22 cellular contexts compared by ENCODE assay signal in genomic region chr3:48476426-48477053, GRCh38. TPM values are rescaled to one million over a fixed set of nuclear protein-coding genes. Genes with fewer than 3 reads are reported as not detected.
DNase-seq lines count a peak whose midpoint lies in the region; ATAC-seq lines count a peak whose summit lies in the region.
"Had no signal": no experiment of that assay in that cellular context is flagged by ENCODE, and none has a peak within 500 bp of the region (broad histone marks: within the 10 kb centered on the region; RNA-seq: fewer than 3 reads in every experiment).

No MANE protein-coding gene starts in this region.

- peak overlapping the region; percentile 70 for H3K27ac Mint-ChIP-seq in activated T-cell treated with anti-CD3 and anti-CD28 coated beads, Interleukin-2, amount 50 U/mL, for 72 hours
- H3K27ac Mint-ChIP-seq in activated T-cell treated with anti-CD3 and anti-CD28 coated beads, Interleukin-2, amount 50 U/mL, for 24 hours: no peak overlapping the region
- H3K27ac Mint-ChIP-seq in activated naive CD8-positive, alpha-beta T cell treated with anti-CD3 and anti-CD28 coated beads, Interleukin-2, amount 50 U/mL, for 24 hours: peak overlapping the region; percentile 91

- no peaks in the 10 kb centered on the region for H3K27me3 Mint-ChIP-seq in activated T-cell treated with anti-CD3 and anti-CD28 coated beads, Interleukin-2, amount 50 U/mL, for 72 hours (ENCODE audit: low read depth)
- H3K27me3 Mint-ChIP-seq in activated T-cell treated with anti-CD3 and anti-CD28 coated beads, Interleukin-2, amount 50 U/mL, for 24 hours: no peaks in the 10 kb centered on the region
- H3K27me3 Mint-ChIP-seq in activated naive CD8-positive, alpha-beta T cell treated with anti-CD3 and anti-CD28 coated beads, Interleukin-2, amount 50 U/mL, for 24 hours: no peaks in the 10 kb centered on the region
- H3K27me3 Mint-ChIP-seq: dendritic cell treated with granulocyte-macrophage colony-stimulating factor and Interleukin-4, amounts not matched to agents 40 ng/mL and 50 ng/mL, for 4 days; stimulated activated naive CD8-positive, alpha-beta T cell treated with anti-CD3 and anti-CD28 coated beads, Interleukin-15, Interleukin-2, amounts not matched to agents 100 ng/mL and 50 ng/mL, for 24 hours had no signal

- H3K4me3 Mint-ChIP-seq in activated T-cell treated with anti-CD3 and anti-CD28 coated beads, Interleukin-2, amount 50 U/mL, for 72 hours: no peak overlapping the region
- no peak overlapping the region for H3K4me3 Mint-ChIP-seq in activated T-cell treated with anti-CD3 and anti-CD28 coated beads, Interleukin-2, amount 50 U/mL, for 24 hours
- H3K4me3 Mint-ChIP-seq in activated naive CD8-positive, alpha-beta T cell treated with anti-CD3 and anti-CD28 coated beads, Interleukin-2, amount 50 U/mL, for 24 hours: no peak overlapping the region
- H3K4me3 Mint-ChIP-seq: dendritic cell treated with granulocyte-macrophage colony-stimulating factor and Interleukin-4, amounts not matched to agents 40 ng/mL and 50 ng/mL, for 4 days; stimulated activated naive CD8-positive, alpha-beta T cell treated with anti-CD3 and anti-CD28 coated beads, Interleukin-15, Interleukin-2, amounts not matched to agents 100 ng/mL and 50 ng/mL, for 24 hours had no signal

- no peak for DNase-seq in activated T-cell treated with anti-CD3 and anti-CD28 coated beads, Interleukin-2, amount 50 U/mL, for 72 hours
- DNase-seq in activated T-cell treated with anti-CD3 and anti-CD28 coated beads, Interleukin-2, amount 50 U/mL, for 24 hours: no peak
- DNase-seq in NCI-H146 (lab: John Stamatoyannopoulos, UW) (peak; percentile 91), posterior vena cava (ENCODE audit: low spot score) (peak; percentile 62), anterior cingulate cortex (lab: John Stamatoyannopoulos, UW) (no peak), KG1 (lab: John Stamatoyannopoulos, UW) (no peak)
- no peak for DNase-seq in activated naive CD8-positive, alpha-beta T cell treated with anti-CD3 and anti-CD28 coated beads, Interleukin-2, amount 50 U/mL, for 24 hours
- DNase-seq: ACHN; activated CD4-positive, alpha-beta T cell treated with anti-CD3 and anti-CD28 coated beads for 1 hour; activated T-cell treated with anti-CD3 and anti-CD28 coated beads, Interleukin-2, amount 50 U/mL, for 1 hour; erythroblast; gastrocnemius medialis; left lung; NCI-H2107; NCI-H526 treated with DMSO at 0.1 percent for 48 hours; ovary; T1000; upper lobe of left lung had no signal

- no peaks in the 10 kb centered on the region for H3K36me3 Mint-ChIP-seq in activated T-cell treated with anti-CD3 and anti-CD28 coated beads, Interleukin-2, amount 50 U/mL, for 72 hours (ENCODE audit: insufficient read depth in 2 of 2)
- H3K36me3 Mint-ChIP-seq in activated T-cell treated with anti-CD3 and anti-CD28 coated beads, Interleukin-2, amount 50 U/mL, for 24 hours (ENCODE audit: low read depth): peaks cover 5% of the 10 kb centered on the region
- peaks cover 4% of the 10 kb centered on the region for H3K36me3 Mint-ChIP-seq in activated naive CD8-positive, alpha-beta T cell treated with anti-CD3 and anti-CD28 coated beads, Interleukin-2, amount 50 U/mL, for 24 hours (ENCODE audit: low read depth)

- peaks cover 58% of the 10 kb centered on the region for H3K4me1 Mint-ChIP-seq in activated T-cell treated with anti-CD3 and anti-CD28 coated beads, Interleukin-2, amount 50 U/mL, for 72 hours (ENCODE audit: low read depth)
- H3K4me1 Mint-ChIP-seq in activated T-cell treated with anti-CD3 and anti-CD28 coated beads, Interleukin-2, amount 50 U/mL, for 24 hours (ENCODE audit: low read depth): peaks cover 49% of the 10 kb centered on the region
- H3K4me1 Mint-ChIP-seq in activated naive CD8-positive, alpha-beta T cell treated with anti-CD3 and anti-CD28 coated beads, Interleukin-2, amount 50 U/mL, for 24 hours: peaks cover 55% of the 10 kb centered on the region

- intact Hi-C loops in posterior vena cava (cut with DNase I): no loop called here

- no peaks in the 10 kb centered on the region for H3K9me3 Mint-ChIP-seq in activated T-cell treated with anti-CD3 and anti-CD28 coated beads, Interleukin-2, amount 50 U/mL, for 72 hours
- no peaks in the 10 kb centered on the region for H3K9me3 Mint-ChIP-seq in activated T-cell treated with anti-CD3 and anti-CD28 coated beads, Interleukin-2, amount 50 U/mL, for 24 hours
- H3K9me3 Mint-ChIP-seq in activated naive CD8-positive, alpha-beta T cell treated with anti-CD3 and anti-CD28 coated beads, Interleukin-2, amount 50 U/mL, for 24 hours: no peaks in the 10 kb centered on the region
- H3K9me3 Mint-ChIP-seq: dendritic cell treated with granulocyte-macrophage colony-stimulating factor and Interleukin-4, amounts not matched to agents 40 ng/mL and 50 ng/mL, for 4 days; stimulated activated naive CD8-positive, alpha-beta T cell treated with anti-CD3 and anti-CD28 coated beads, Interleukin-15, Interleukin-2, amounts not matched to agents 100 ng/mL and 50 ng/mL, for 24 hours had no signal

- no peak for ATAC-seq in activated T-cell treated with anti-CD3 and anti-CD28 coated beads, Interleukin-2, amount 50 U/mL, for 72 hours (replicated peaks in 1 of 2)
- ATAC-seq in activated naive CD8-positive, alpha-beta T cell treated with anti-CD3 and anti-CD28 coated beads, Interleukin-2, amount 50 U/mL, for 24 hours: no peak
- ATAC-seq in GM21381 (IDR thresholded peaks at IDR 0.05; ENCODE audit: unreplicated experiment): no peak
- ATAC-seq: gastrocnemius medialis, left lung, sciatic nerve had no signal

RNA-seq across cellular contexts. Expression of gene SHISA5, which starts 27.4 kb away (rescaled TPM):
- total RNA-seq in activated T-cell treated with anti-CD3 and anti-CD28 coated beads, Interleukin-2, amount 50 U/mL, for 72 hours: 100 to 1,000 TPM in 1 of 2 donors, 10 to 100 TPM in 1; 69.3 to 101 TPM
- 100 to 1,000 TPM; 142 to 147 TPM for total RNA-seq in posterior vena cava

RNA-seq across cellular contexts. Expression of gene ATRIP, which starts 30.0 kb away (rescaled TPM):
- 10 to 100 TPM; 15.6 to 19.9 TPM for total RNA-seq in activated T-cell treated with anti-CD3 and anti-CD28 coated beads, Interleukin-2, amount 50 U/mL, for 72 hours
- 1 to 10 TPM; 6.2 to 6.3 TPM for total RNA-seq in posterior vena cava

RNA-seq across cellular contexts. Expression of gene TMA7, which starts 36.5 kb away (rescaled TPM):
- total RNA-seq in activated T-cell treated with anti-CD3 and anti-CD28 coated beads, Interleukin-2, amount 50 U/mL, for 72 hours: 100 to 1,000 TPM; 263 to 285 TPM
- 100 to 1,000 TPM; 112 to 178 TPM for total RNA-seq in posterior vena cava

RNA-seq across cellular contexts. Expression of gene CCDC51, which starts 36.6 kb away (rescaled TPM):
- total RNA-seq in activated T-cell treated with anti-CD3 and anti-CD28 coated beads, Interleukin-2, amount 50 U/mL, for 72 hours: 10 to 100 TPM; 13.5 to 16.7 TPM
- total RNA-seq in posterior vena cava: 10 to 100 TPM; 13.0 to 16.2 TPM

RNA-seq across cellular contexts. Expression of gene PLXNB1, which starts 46.7 kb away (rescaled TPM):
- 1 to 10 TPM; 3.2 to 6.1 TPM for total RNA-seq in activated T-cell treated with anti-CD3 and anti-CD28 coated beads, Interleukin-2, amount 50 U/mL, for 72 hours
- total RNA-seq in posterior vena cava: 10 to 100 TPM; 76.4 to 76.7 TPM

Comparison
In these comparisons a context has a peak if more than half of its experiments do, and no peak if none do; other contexts are left out.
1. DNase-seq: peak in NCI-H146 (single experiment) and posterior vena cava (single experiment); none in activated T-cell treated with anti-CD3 and anti-CD28 coated beads, Interleukin-2, amount 50 U/mL, for 72 hours (0 of 2), activated T-cell treated with anti-CD3 and anti-CD28 coated beads, Interleukin-2, amount 50 U/mL, for 24 hours (single experiment), activated naive CD8-positive, alpha-beta T cell treated with anti-CD3 and anti-CD28 coated beads, Interleukin-2, amount 50 U/mL, for 24 hours (single experiment), anterior cingulate cortex (0 of 58) and KG1 (single experiment).